ENCODE assay signal across 8 cellular contexts in the genomic region with DNA sequence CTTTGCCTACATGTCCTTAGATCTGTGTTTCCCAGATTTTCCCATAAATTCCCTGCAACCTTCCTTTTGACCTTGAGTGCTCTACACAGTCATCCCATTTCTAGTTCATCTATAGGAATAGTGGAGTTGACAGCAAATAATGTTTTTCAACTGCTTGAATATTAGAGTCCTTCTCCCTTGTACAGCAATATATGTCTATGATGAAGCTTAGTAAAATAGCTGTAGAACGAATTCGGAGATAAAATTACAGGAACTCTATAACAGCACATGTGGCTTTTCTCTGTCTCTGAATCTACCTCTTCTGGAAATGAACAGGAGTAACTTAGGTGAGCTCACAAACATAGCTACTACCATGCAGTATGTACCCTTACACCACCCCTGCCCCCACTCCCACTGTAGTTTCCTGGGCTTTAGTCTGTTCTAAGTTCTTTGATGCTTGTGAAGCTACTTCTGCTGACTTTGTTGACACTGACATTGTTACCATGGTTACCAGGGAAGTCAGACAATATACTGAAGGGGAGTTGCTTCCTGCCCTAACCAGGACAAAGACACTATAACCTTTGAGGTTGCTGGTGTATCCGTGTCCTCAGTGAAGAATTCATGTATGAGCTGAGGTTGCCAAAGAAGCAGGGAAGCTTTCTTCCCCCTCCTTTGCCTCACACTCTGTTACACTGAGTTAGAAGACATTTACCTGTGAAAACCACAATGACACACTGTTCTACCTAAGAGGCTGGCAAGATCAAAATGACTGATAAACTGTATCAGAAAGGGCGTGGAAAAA. TPM values are rescaled to one million over a fixed set of nuclear protein-coding genes. Genes with fewer than 3 reads are reported as not detected.
DNase-seq lines count a peak whose midpoint lies in the region; ATAC-seq and TF ChIP-seq lines count a peak whose summit lies in the region.

No MANE protein-coding gene starts in this region.

- CTCF ChIA-PET in IMR-90 (lab: Yijun Ruan, JAX) = interaction anchor here (0.5 to 1.1 kb wide), 2 partner anchors 10 to 107 kb away, joined by 4 read pairs; no protein-coding TSS in a partner anchor

- no peak overlapping the region for H3K18ac ChIP-seq in IMR-90 (ENCODE audit: low read depth, low read length)

- no peak overlapping the region for H2BK5ac ChIP-seq in IMR-90 (ENCODE audit: low read depth, low read length, poor library complexity, severe bottlenecking)

- no TSS peak for BruUV-seq in IMR-90 (replicated peaks; lab: Mats Ljungman, UMichigan)

- H3K9me3 ChIP-seq in IMR-90 (ENCODE audit: control insufficient read depth, insufficient read depth, low read length) (peaks cover 6% of the 10 kb centered on the region), osteoblast (ENCODE audit: low read depth, low read length) (peaks cover 5% of the 10 kb centered on the region)
- peaks cover 3% of the 10 kb centered on the region for H3K9me3 ChIP-seq in effector memory CD4-positive, alpha-beta T cell (ENCODE audit: control insufficient read depth, low read length)

- TF ChIP-seq CTCF in IMR-90 (conservative IDR thresholded peaks at IDR 0.05; ENCODE audit: low read depth, low read length) (no peak), osteoblast (IDR thresholded peaks at IDR 0.05; ENCODE audit: extremely low read depth, low read depth, low read length) (no peak)

- no peak overlapping the region for H2BK15ac ChIP-seq in IMR-90 (ENCODE audit: low read depth, low read length)

- H3K4me1 ChIP-seq in IMR-90 (ENCODE audit: control insufficient read depth, insufficient read depth, low read length) = no peaks in the 10 kb centered on the region
- H3K4me1 ChIP-seq in effector memory CD4-positive, alpha-beta T cell (ENCODE audit: control insufficient read depth, insufficient read depth, low read length, poor library complexity, severe bottlenecking) = peaks cover 14% of the 10 kb centered on the region
- H3K4me1 ChIP-seq in osteoblast (ENCODE audit: insufficient read depth, low read length) = peaks cover 3% of the 10 kb centered on the region

- no CpG with 5 or more reads among the region's 4 CpGs for WGBS in IMR-90 (ENCODE audit: extremely low coverage in 2 of 2, insufficient read length in 1 of 2), 2 experiments

- H2AFZ ChIP-seq in IMR-90 (replicated peaks; ENCODE audit: low read length, poor library complexity) (no peak overlapping the region), osteoblast (ENCODE audit: low read length) (no peak overlapping the region)

- H3K27me3 ChIP-seq in IMR-90 (ENCODE audit: control insufficient read depth, insufficient read depth, low read length) (no peaks in the 10 kb centered on the region), osteoblast (ENCODE audit: insufficient read depth, low read length) (peaks cover 5% of the 10 kb centered on the region)
- no peaks in the 10 kb centered on the region for H3K27me3 ChIP-seq in effector memory CD4-positive, alpha-beta T cell (replicated peaks; ENCODE audit: control insufficient read depth, insufficient read depth, low read length, poor library complexity, severe bottlenecking)

- POLR2A ChIA-PET in IMR-90 (lab: Charles Lee; ENCODE audit: unreplicated experiment) = no interaction called here

- dilution Hi-C loops in IMR-90 (cut with HindIII; ENCODE audit: low sequenced_read_pairs, unreplicated experiment) = no loop called here

- no peak overlapping the region for H3K23ac ChIP-seq in IMR-90 (ENCODE audit: low read depth, low read length)

- peak; percentile 24 for DNase-seq in IMR-90
- DNase-seq in activated CD4-positive, CD25-positive, alpha-beta regulatory T cell treated with anti-CD3 and anti-CD28 coated beads, Interleukin-2, amount 50 U/mL, for 16 hours (ENCODE audit: low read depth, low spot score) = peak; percentile 51
- DNase-seq in effector memory CD4-positive, alpha-beta T cell = peak; percentile 65 to 84 (median 74)
- peak; percentile 8 to 38 (median 20) for DNase-seq in stimulated activated CD4-positive, alpha-beta T cell treated with anti-CD3 and anti-CD28 coated beads, Interleukin-12 subunit alpha, Interleukin-12 subunit beta, amount 100 ng/mL, for 48 hours (ENCODE audit: low read depth in 2 of 3, low spot score in 1 of 3)
- DNase-seq in amygdala (lab: John Stamatoyannopoulos, UW) = no peak
- no peak for DNase-seq in HCEC 1CT
- no peak for DNase-seq in NCI-H2171 (lab: John Stamatoyannopoulos, UW)
- no peak for DNase-seq in osteoblast (ENCODE audit: insufficient read length, low spot score, missing footprints)

- H3K4me3 ChIP-seq in IMR-90 (ENCODE audit: insufficient read depth, low read depth, low read length) (no peak overlapping the region), osteoblast (ENCODE audit: insufficient read depth, low read length) (no peak overlapping the region)
- H3K4me3 ChIP-seq in effector memory CD4-positive, alpha-beta T cell (ENCODE audit: insufficient read depth, low read depth, low read length, poor library complexity, severe bottlenecking) = peak overlapping the region; percentile 8

- no peak overlapping the region for H4K8ac ChIP-seq in IMR-90 (ENCODE audit: low read depth in 2 of 2, low read length in 2 of 2)

- no peaks in the 10 kb centered on the region for H3K79me1 ChIP-seq in IMR-90 (ENCODE audit: low read depth in 1 of 2, low read length in 2 of 2)

- no peak overlapping the region for H2BK20ac ChIP-seq in IMR-90 (ENCODE audit: low read depth, low read length)

- intact Hi-C loops in IMR-90 (cut with micrococcal nuclease) = no loop called here

- no peak overlapping the region for H3K4ac ChIP-seq in IMR-90 (ENCODE audit: low read depth, low read length)

- in situ Hi-C loops in IMR-90 (cut with MboI; ENCODE audit: low sequenced_read_pairs) = no loop called here

- no peak overlapping the region for H2BK120ac ChIP-seq in IMR-90 (ENCODE audit: low read depth, low read length)

- H3K9ac ChIP-seq in IMR-90 (ENCODE audit: low read depth, low read length) = no peak overlapping the region

- no peak for TF ChIP-seq RAD21 in IMR-90 (IDR thresholded peaks at IDR 0.05; ENCODE audit: low read length)

- no peak for TF ChIP-seq POLR2A in IMR-90 (IDR thresholded peaks at IDR 0.05; ENCODE audit: low read depth, low read length)

- H3K27ac ChIP-seq in IMR-90 (ENCODE audit: insufficient read depth, low read length) (no peak overlapping the region), osteoblast (ENCODE audit: low read depth, low read length) (no peak overlapping the region)
- H3K27ac ChIP-seq in effector memory CD4-positive, alpha-beta T cell (ENCODE audit: insufficient read depth, low read length, poor library complexity, severe bottlenecking) = peak overlapping the region; percentile 81

- no peak overlapping the region for H4K91ac ChIP-seq in IMR-90 (ENCODE audit: insufficient read depth, low read depth, low read length)

- H4K5ac ChIP-seq in IMR-90 (ENCODE audit: low read depth, low read length) = no peak overlapping the region

- H3K9me1 ChIP-seq in IMR-90 (ENCODE audit: insufficient read depth, low read length) = 0 out of 2 replicates have a peak, but pooled peaks cover 4% of the 10 kb centered on the region

- H3K4me2 ChIP-seq in IMR-90 (ENCODE audit: low read depth, low read length) = no peak overlapping the region
- H3K4me2 ChIP-seq in osteoblast (ENCODE audit: insufficient read depth, low read length) = no peak overlapping the region

- no peak overlapping the region for H2AK9ac ChIP-seq in IMR-90 (replicated peaks; ENCODE audit: low read depth, low read length, poor library complexity)

- no peak overlapping the region for H3K14ac ChIP-seq in IMR-90 (replicated peaks; ENCODE audit: low read depth, low read length)

- no peak overlapping the region for H3K56ac ChIP-seq in IMR-90 (ENCODE audit: extremely low read depth, insufficient read depth, low read length)

- no peak for ATAC-seq in IMR-90 (ENCODE audit: low read depth)

- no peaks in the 10 kb centered on the region for H3K36me3 ChIP-seq in IMR-90 (ENCODE audit: control insufficient read depth, insufficient read depth, low read length)
- H3K36me3 ChIP-seq in effector memory CD4-positive, alpha-beta T cell (ENCODE audit: control insufficient read depth, insufficient read depth, low read length) = no peaks in the 10 kb centered on the region
- H3K36me3 ChIP-seq in osteoblast (ENCODE audit: insufficient read depth, low read length) = no peaks in the 10 kb centered on the region

- no peaks in the 10 kb centered on the region for H3K79me2 ChIP-seq in osteoblast (ENCODE audit: insufficient read depth, low read length)

- H4K20me1 ChIP-seq in IMR-90 (ENCODE audit: insufficient read depth, low read length) (no peaks in the 10 kb centered on the region), osteoblast (ENCODE audit: insufficient read depth, low read length) (no peaks in the 10 kb centered on the region)

- no peak overlapping the region for H2AK5ac ChIP-seq in IMR-90 (ENCODE audit: low read depth, low read length)

TF ChIP-seq in IMR-90, 13 proteins besides CTCF, POLR2A, EP300 and RAD21 (continues in another document):
- TF ChIP-seq RCOR1 (IDR thresholded peaks at IDR 0.05; ENCODE audit: insufficient replicate concordance, low read length) (no peak), SMC3 (IDR thresholded peaks at IDR 0.05; ENCODE audit: low read depth, low read length) (no peak), MAZ (IDR thresholded peaks at IDR 0.05; ENCODE audit: borderline replicate concordance, low read depth, low read length) (no peak), BHLHE40 (IDR thresholded peaks at IDR 0.05; ENCODE audit: low read depth, low read length) (no peak), CEBPB (IDR thresholded peaks at IDR 0.05; ENCODE audit: low read depth, low read length) (no peak), MXI1 (IDR thresholded peaks at IDR 0.05; ENCODE audit: borderline replicate concordance, low read depth, low read length) (no peak), NFE2L2 (IDR thresholded peaks at IDR 0.05; ENCODE audit: low read depth, low read length) (no peak)
- TF ChIP-seq, protein P1, sequence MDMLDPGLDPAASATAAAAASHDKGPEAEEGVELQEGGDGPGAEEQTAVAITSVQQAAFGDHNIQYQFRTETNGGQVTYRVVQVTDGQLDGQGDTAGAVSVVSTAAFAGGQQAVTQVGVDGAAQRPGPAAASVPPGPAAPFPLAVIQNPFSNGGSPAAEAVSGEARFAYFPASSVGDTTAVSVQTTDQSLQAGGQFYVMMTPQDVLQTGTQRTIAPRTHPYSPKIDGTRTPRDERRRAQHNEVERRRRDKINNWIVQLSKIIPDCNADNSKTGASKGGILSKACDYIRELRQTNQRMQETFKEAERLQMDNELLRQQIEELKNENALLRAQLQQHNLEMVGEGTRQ (IDR thresholded peaks at IDR 0.05; ENCODE audit: low read depth, low read length) = no peak

RNA-seq across cellular contexts. Expression of a gene that starts 35.8 kb away (rescaled TPM):
- total RNA-seq in IMR-90 (2012; rRNA removed) = 1.9 and 3.0 TPM in 2 replicates
- 2.2 and 2.6 TPM in 2 replicates for polyA plus RNA-seq in IMR-90 (2012; rRNA removed)
- 2.3 and 2.6 TPM in 2 replicates for polyA plus RNA-seq in IMR-90 (2012; cell fraction: cytosol; rRNA removed)
- polyA plus RNA-seq in IMR-90 (2012; cell fraction: nucleus; rRNA removed; ENCODE audit: low replicate concordance) = 1.3 and 2.8 TPM in 2 replicates
- 1.4 and 1.5 TPM in 2 replicates for total RNA-seq in osteoblast

Comparison
In these comparisons a context has a peak if more than half of its experiments do, and no peak if none do; other contexts are left out.
1. DNase-seq: peak in IMR-90 (single experiment), activated CD4-positive, CD25-positive, alpha-beta regulatory T cell treated with anti-CD3 and anti-CD28 coated beads, Interleukin-2, amount 50 U/mL, for 16 hours (single experiment), effector memory CD4-positive, alpha-beta T cell (3 of 3) and stimulated activated CD4-positive, alpha-beta T cell treated with anti-CD3 and anti-CD28 coated beads, Interleukin-12 subunit alpha, Interleukin-12 subunit beta, amount 100 ng/mL, for 48 hours (3 of 3); none in amygdala (0 of 56), HCEC 1CT (single experiment), NCI-H2171 (single experiment) and osteoblast (single experiment).